Comparison of ENCODE assay signal across 9 cellular contexts in the genomic region with DNA sequence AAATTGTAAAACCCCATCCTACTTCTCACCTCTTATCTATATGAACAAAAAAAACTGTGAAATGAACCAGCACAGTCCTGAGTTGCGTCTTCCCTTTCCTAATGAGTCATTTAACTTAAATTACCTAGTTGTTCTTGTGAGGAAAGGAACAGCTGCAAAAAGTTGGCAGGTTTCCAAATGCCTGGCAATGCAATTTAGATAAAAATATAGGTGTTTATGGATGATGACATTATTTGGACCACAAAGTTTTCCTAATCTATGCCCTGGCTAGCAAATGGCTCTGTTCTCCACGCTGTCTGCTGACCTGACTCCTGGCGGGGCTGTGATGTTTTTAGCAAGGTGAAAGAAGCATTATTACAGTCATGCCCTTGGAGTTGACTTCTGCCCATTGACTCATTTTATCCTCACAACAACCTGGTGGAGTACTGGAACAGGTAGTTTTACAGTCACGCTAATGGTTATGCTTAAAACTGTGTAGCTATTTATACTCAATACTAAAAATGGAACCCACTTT. TPM values are rescaled to one million over a fixed set of nuclear protein-coding genes. Genes with fewer than 3 reads are reported as not detected.
DNase-seq lines count a peak whose midpoint lies in the region; ATAC-seq and TF ChIP-seq lines count a peak whose summit lies in the region.
"Had no signal": no experiment of that assay in that cellular context is flagged by ENCODE, and none has a peak within 500 bp of the region (broad histone marks: within the 10 kb centered on the region; RNA-seq: fewer than 3 reads in every experiment).

No MANE protein-coding gene starts in this region.

- no peak overlapping the region for H2BK20ac ChIP-seq in H9 (ENCODE audit: low read depth, low read length, poor library complexity, severe bottlenecking)

- POLR2A ChIA-PET in SK-N-SH (lab: Yijun Ruan, JAX) (no interaction called here), A673 (lab: Charles Lee; ENCODE audit: low non-redundant PET) (no interaction called here)

- H3T11ph ChIP-seq in H9 (ENCODE audit: low read length), result no peak overlapping the region

- H3K56ac ChIP-seq in H9 (ENCODE audit: insufficient read length, low read depth, low read length), result no peak overlapping the region

- H4K5ac ChIP-seq in H9 (ENCODE audit: insufficient read length, low read depth, low read length), result no peak overlapping the region

- H3K4ac ChIP-seq in H9 (ENCODE audit: low read depth, low read length), result no peak overlapping the region

- H3K36me3 Mint-ChIP-seq in H9 (ENCODE audit: insufficient read depth in 1 of 3, low read depth in 3 of 3), result no peaks in the 10 kb centered on the region
- H3K36me3 Mint-ChIP-seq: CD4-positive, CD25-positive, alpha-beta regulatory T cell had no signal

- H4K20me1 ChIP-seq in SK-N-SH (ENCODE audit: insufficient read depth), result no peaks in the 10 kb centered on the region
- no peaks in the 10 kb centered on the region for H4K20me1 ChIP-seq in H9 (ENCODE audit: control insufficient read depth, insufficient read depth, insufficient read length)

- H3K23ac ChIP-seq in H9 (ENCODE audit: insufficient read length, low read depth, low read length), result no peak overlapping the region

- no peaks in the 10 kb centered on the region for H3K23me2 ChIP-seq in H9 (ENCODE audit: insufficient read length, low read depth, low read length, poor library complexity, severe bottlenecking)

- H3K4me1 ChIP-seq in SK-N-SH (ENCODE audit: control insufficient read depth in 1 of 2, insufficient read depth in 2 of 2, low read depth in 1 of 2, low read length in 1 of 2) (peaks cover 0 to 3% of the 10 kb centered on the region in 2 experiments; a peak in 2 of 4 replicates), A673 (ENCODE audit: insufficient read depth, low read length, poor library complexity, severe bottlenecking) (no peaks in the 10 kb centered on the region), H9 (ENCODE audit: insufficient read depth, low read length) (no peaks in the 10 kb centered on the region)

- ATAC-seq in SK-N-SH treated with all-trans-retinoic acid at 6 μM for 48 hours (no peak), GM21737 (IDR thresholded peaks at IDR 0.05; ENCODE audit: unreplicated experiment) (peak; percentile 71)

- TF ChIP-seq RAD21 in SK-N-SH (IDR thresholded peaks at IDR 0.05; ENCODE audit: low read length), result no peak

- no peak overlapping the region for H2BK5ac ChIP-seq in H9 (ENCODE audit: insufficient read length, low read length)

- intact Hi-C loops in A673 (cut with micrococcal nuclease; ENCODE audit: unreplicated experiment), result no loop called here

- CTCF ChIA-PET in SK-N-SH (lab: Yijun Ruan, JAX), result no interaction called here
- CTCF ChIA-PET in A673 (lab: Charles Lee), result no interaction called here

- H3K9ac ChIP-seq in SK-N-SH, result no peak overlapping the region
- no peak overlapping the region for H3K9ac ChIP-seq in H9 (ENCODE audit: extremely low read depth, insufficient read length, low read length)

- H3K79me2 ChIP-seq in SK-N-SH (ENCODE audit: insufficient read depth) (no peaks in the 10 kb centered on the region), H9 (ENCODE audit: insufficient read depth, low read length) (no peaks in the 10 kb centered on the region; the same call in 1 of the 2 replicates)

- peaks cover 0 to 5% of the 10 kb centered on the region in 2 experiments for H3K36me3 ChIP-seq in SK-N-SH (replicated peaks in 1 of 2; ENCODE audit: control insufficient read depth in 1 of 2, insufficient read depth in 2 of 2, low read length in 1 of 2)
- no peaks in the 10 kb centered on the region for H3K36me3 ChIP-seq in A673 (ENCODE audit: insufficient read depth, low read length, poor library complexity, severe bottlenecking)

- peak; percentile 5 for DNase-seq in SK-N-SH
- peak; percentile 82 for DNase-seq in LHCN-M2 (ENCODE audit: low read depth)
- peak; percentile 16 to 23 for DNase-seq in erythroblast (lab: John Stamatoyannopoulos, UW)
- no peak for DNase-seq in dedifferentiated amniotic fluid mesenchymal stem cell (ENCODE audit: extremely low spot score)
- no peak for DNase-seq in A673 (ENCODE audit: low spot score)
- no peak for DNase-seq in H9
- DNase-seq: CD4-positive, CD25-positive, alpha-beta regulatory T cell had no signal

- TF ChIP-seq CTCF in SK-N-SH (IDR thresholded peaks at IDR 0.05), result no peak
- TF ChIP-seq CTCF in A673 (conservative IDR thresholded peaks at IDR 0.05; ENCODE audit: low read depth, low read length), result no peak
- no peak for TF ChIP-seq CTCF in H9 (conservative IDR thresholded peaks at IDR 0.05)

- H3K27me3 ChIP-seq in SK-N-SH (ENCODE audit: insufficient read depth) (no peaks in the 10 kb centered on the region; the same call in 1 of the 2 replicates), A673 (replicated peaks; ENCODE audit: insufficient read depth, low read depth, low read length, poor library complexity) (peaks cover 15% of the 10 kb centered on the region), H9 (ENCODE audit: insufficient read depth, low read length) (no peaks in the 10 kb centered on the region)

- H3K14ac ChIP-seq in H9 (ENCODE audit: insufficient read depth, low read length), result no peak overlapping the region

- H3K4me2 ChIP-seq in SK-N-SH, result no peak overlapping the region
- H3K4me2 ChIP-seq in H9 (ENCODE audit: insufficient read depth, insufficient read length, low read length), result no peak overlapping the region

- no peaks in the 10 kb centered on the region for H3K27me3 Mint-ChIP-seq in H9 (ENCODE audit: low read depth)

- H2BK12ac ChIP-seq in H9 (ENCODE audit: insufficient read length, low read depth, low read length), result no peak overlapping the region

- H4K91ac ChIP-seq in H9 (ENCODE audit: insufficient read length, low read depth, low read length), result no peak overlapping the region

- H2BK120ac ChIP-seq in H9 (ENCODE audit: low read depth, low read length, poor library complexity, severe bottlenecking), result no peak overlapping the region

- H3K27ac Mint-ChIP-seq in H9, result no peak overlapping the region
- H3K27ac Mint-ChIP-seq: CD4-positive, CD25-positive, alpha-beta regulatory T cell had no signal

- H3K4me3 Mint-ChIP-seq in H9, result no peak overlapping the region
- H3K4me3 Mint-ChIP-seq: CD4-positive, CD25-positive, alpha-beta regulatory T cell had no signal

- H2AK5ac ChIP-seq in H9 (ENCODE audit: insufficient read length, low read length), result no peak overlapping the region

- WGBS in SK-N-SH (ENCODE audit: low lambda C conversion rate), result 62% methylated on average over 4 of the region's 4 CpGs
- WGBS in H9 (ENCODE audit: extremely low coverage, insufficient read length, low lambda C conversion rate), result no CpG with 5 or more reads among the region's 4 CpGs

- no TSS peak for BruUV-seq in A673 (replicated peaks; lab: Mats Ljungman, UMichigan)

- no peak overlapping the region for H3K27ac ChIP-seq in SK-N-SH (ENCODE audit: low read depth in 2 of 2, low read length in 1 of 2)
- no peak overlapping the region for H3K27ac ChIP-seq in A673 (ENCODE audit: low read depth, low read length, poor library complexity, severe bottlenecking)
- no peak overlapping the region for H3K27ac ChIP-seq in H9 (ENCODE audit: insufficient read length, low read depth, low read length)

- no peaks in the 10 kb centered on the region for H3K9me3 Mint-ChIP-seq in H9
- H3K9me3 Mint-ChIP-seq: CD4-positive, CD25-positive, alpha-beta regulatory T cell had no signal

- H2BK15ac ChIP-seq in H9 (ENCODE audit: low read depth, low read length), result no peak overlapping the region

- peak in 1 of 2 experiments; percentile 33; a peak in 1 of 4 replicates for TF ChIP-seq EP300 in SK-N-SH (IDR thresholded peaks at IDR 0.05; ENCODE audit: borderline replicate concordance in 1 of 2, low read depth in 1 of 2, low read length in 1 of 2)

- no peaks in the 10 kb centered on the region for H3F3A ChIP-seq in SK-N-SH (replicated peaks; ENCODE audit: insufficient read depth)

- H3K4me3 ChIP-seq in SK-N-SH (ENCODE audit: low read depth in 2 of 2, low read length in 1 of 2), result no peak overlapping the region
- no peak overlapping the region for H3K4me3 ChIP-seq in A673 (ENCODE audit: low read depth, low read length, poor library complexity, severe bottlenecking)

- no peaks in the 10 kb centered on the region for H3K9me2 ChIP-seq in SK-N-SH

- peaks cover 5 to 8% of the 10 kb centered on the region in 2 experiments for H3K4me1 Mint-ChIP-seq in H9
- H3K4me1 Mint-ChIP-seq: CD4-positive, CD25-positive, alpha-beta regulatory T cell had no signal

- no peaks in the 10 kb centered on the region for H3K79me1 ChIP-seq in H9 (ENCODE audit: insufficient read depth, low read depth, low read length, poor library complexity, severe bottlenecking)

- no peak for TF ChIP-seq POLR2A in erythroblast (IDR thresholded peaks at IDR 0.05; ENCODE audit: low read length)

- H3K18ac ChIP-seq in H9 (ENCODE audit: insufficient read length, low read depth, low read length), result no peak overlapping the region

- H3K9me3 ChIP-seq in SK-N-SH, result no peaks in the 10 kb centered on the region
- no peaks in the 10 kb centered on the region for H3K9me3 ChIP-seq in A673 (ENCODE audit: low read depth, low read length, poor library complexity, severe bottlenecking)
- no peaks in the 10 kb centered on the region for H3K9me3 ChIP-seq in H9 (ENCODE audit: control insufficient read depth, low read depth, low read length)

- H2AFZ ChIP-seq in SK-N-SH (ENCODE audit: low read depth) (no peak overlapping the region), H9 (ENCODE audit: low read length) (no peak overlapping the region)

- H4K8ac ChIP-seq in H9 (replicated peaks; ENCODE audit: insufficient read length, low read depth, low read length), result no peak overlapping the region

TF ChIP-seq in SK-N-SH, 30 proteins besides CTCF, POLR2A, EP300 and RAD21 (continues in another document):
- TF ChIP-seq NFIC (IDR thresholded peaks at IDR 0.05; ENCODE audit: borderline replicate concordance) (peak; percentile 44; the same call in 1 of the 2 replicates), FOSL2 (IDR thresholded peaks at IDR 0.05; ENCODE audit: borderline replicate concordance, low read depth) (no peak)
- TF ChIP-seq, protein P1, sequence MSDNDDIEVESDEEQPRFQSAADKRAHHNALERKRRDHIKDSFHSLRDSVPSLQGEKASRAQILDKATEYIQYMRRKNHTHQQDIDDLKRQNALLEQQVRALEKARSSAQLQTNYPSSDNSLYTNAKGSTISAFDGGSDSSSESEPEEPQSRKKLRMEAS (IDR thresholded peaks at IDR 0.05; ENCODE audit: low read depth), result no peak

TF ChIP-seq in SK-N-SH treated with all-trans-retinoic acid at 6 μM for 48 hours, 23 proteins besides CTCF, POLR2A, EP300 and RAD21 (continues in another document):
- TF ChIP-seq ZC3H10 (CRISPR knock-in tag; IDR thresholded peaks at IDR 0.05) (no peak), ZFP30 (CRISPR knock-in tag; IDR thresholded peaks at IDR 0.05) (no peak), SNAI2 (CRISPR knock-in tag; IDR thresholded peaks at IDR 0.05) (no peak), GLIS3 (CRISPR knock-in tag; IDR thresholded peaks at IDR 0.05) (no peak), OSR1 (CRISPR knock-in tag; IDR thresholded peaks at IDR 0.05) (no peak)

RNA-seq across cellular contexts. Expression of a gene that starts 29.8 kb away (rescaled TPM):
- polyA plus RNA-seq in SK-N-SH (2012; rRNA removed), result 4.0 and 4.5 TPM in 2 replicates
- polyA plus RNA-seq in SK-N-SH (2012; cell fraction: cytosol; rRNA removed), result 4.4 and 4.5 TPM in 2 replicates
- 3.9 and 4.9 TPM in 2 replicates for polyA plus RNA-seq in SK-N-SH (2012; cell fraction: nucleus; rRNA removed)
- total RNA-seq in LHCN-M2 (2014; rRNA removed), result 40.7 and 47.1 TPM in 2 replicates
- polyA plus RNA-seq in LHCN-M2 (2012), result 4.9 TPM
- total RNA-seq in A673 (2021), result 6.0 and 7.2 TPM in 2 replicates
- 10.6 and 10.8 TPM in 2 replicates for total RNA-seq in H9 (2021)

Comparison
In these comparisons a context has a peak if more than half of its experiments do, and no peak if none do; other contexts are left out.
1. DNase-seq: peak in SK-N-SH (single experiment), LHCN-M2 (single experiment) and erythroblast (2 of 2); none in dedifferentiated amniotic fluid mesenchymal stem cell (single experiment), A673 (single experiment) and H9 (single experiment).